21 cellular contexts compared by ENCODE assay signal in the genomic region with DNA sequence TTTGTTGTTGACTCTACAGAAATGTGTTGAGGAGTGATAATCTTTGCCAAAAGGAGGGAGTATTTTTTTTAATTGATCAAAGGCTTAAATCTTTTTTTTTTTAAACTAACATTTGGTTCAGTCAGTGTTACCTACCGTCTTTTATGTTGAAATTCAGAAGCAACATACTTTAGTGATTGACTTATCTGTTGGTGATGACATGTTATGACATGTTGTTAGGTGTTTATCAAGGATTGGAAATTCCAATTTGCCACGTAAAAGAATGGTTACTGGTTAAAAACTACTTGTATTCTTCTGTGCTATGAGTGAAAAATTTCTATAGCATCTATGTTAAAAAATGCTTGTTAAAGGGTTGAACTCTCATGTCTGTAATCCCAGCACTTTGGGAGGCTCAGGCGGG.
A peak's percentile ranks its signal among the peaks of the same experiment; 100 is the strongest.
DNase-seq lines count a peak whose midpoint lies in the region; ATAC-seq, FAIRE-seq and TF ChIP-seq lines count a peak whose summit lies in the region.
"Had no signal": no experiment of that assay in that cellular context is flagged by ENCODE, and none has a peak within 500 bp of the region (broad histone marks: within the 10 kb centered on the region; RNA-seq: fewer than 3 reads in every experiment).

No MANE protein-coding gene starts in this region.

- no peak for DNase-seq in CD8-positive, alpha-beta T cell
- DNase-seq in bronchial epithelial cell (ENCODE audit: low read depth): peak; percentile 93
- DNase-seq in naive thymus-derived CD8-positive, alpha-beta T cell: no peak
- DNase-seq in HAP-1 (ENCODE audit: low spot score in 2 of 2): no peak
- DNase-seq in GM20000 (ENCODE audit: low spot score): no peak
- DNase-seq: activated CD4-positive, alpha-beta T cell treated with anti-CD3 and anti-CD28 coated beads for 4 hours; cortex of kidney; glutamatergic neuron; H9; NCI-H1105; NCI-H2081; NCI-H446 treated with DMSO at 0.1 percent for 48 hours; posterior cingulate gyrus; uterus had no signal

- H3K27me3 ChIP-seq in CD8-positive, alpha-beta T cell (ENCODE audit: insufficient read depth, low read length): no peaks in the 10 kb centered on the region
- H3K27me3 ChIP-seq in Loucy (ENCODE audit: insufficient read depth, low read length, poor library complexity, severe bottlenecking): no peaks in the 10 kb centered on the region
- no peaks in the 10 kb centered on the region for H3K27me3 ChIP-seq in bronchial epithelial cell (ENCODE audit: control insufficient read depth, insufficient read depth, low read length)
- no peaks in the 10 kb centered on the region for H3K27me3 ChIP-seq in HAP-1 (ENCODE audit: low read depth)
- H3K27me3 ChIP-seq: suprapubic skin, uterus had no signal

- H3K36me3 Mint-ChIP-seq in CD8-positive, alpha-beta T cell: no peaks in the 10 kb centered on the region
- peaks cover 0 to 2% (median 0%) of the 10 kb centered on the region in 3 donors for H3K36me3 Mint-ChIP-seq in naive thymus-derived CD8-positive, alpha-beta T cell
- H3K36me3 Mint-ChIP-seq: natural killer cell treated with Interleukin-12 subunit alpha and Interleukin-12 subunit beta and Interleukin-15 and Interleukin-18, amount 100 ng/mL, for 72 hours had no signal

- peak overlapping the region; percentile 61 for H3K4me3 Mint-ChIP-seq in CD8-positive, alpha-beta T cell
- H3K4me3 Mint-ChIP-seq in naive thymus-derived CD8-positive, alpha-beta T cell: peak overlapping the region in 7 of 10 donors; percentile 1 to 49 (median 38)
- H3K4me3 Mint-ChIP-seq: activated T-helper 1 cell treated with anti-CD3 and anti-CD28 coated beads, Interleukin-12 subunit alpha, Interleukin-12 subunit beta, Interleukin-2, Interleukin-4 antibody, amounts not matched to agents 30 ng/mL and 10 ng/mL and 1 ng/mL, durations not matched to agents 14 hours and 24 hours and 36 hours; H9; natural killer cell treated with Interleukin-12 subunit alpha and Interleukin-12 subunit beta and Interleukin-15 and Interleukin-18, amount 100 ng/mL, for 72 hours; T-helper 1 cell treated with Interleukin-12 subunit alpha and Interleukin-12 subunit beta and Interleukin-4 antibody, amounts not matched to agents 30 μg/mL and 1 μg/mL, for 36 hours had no signal

- no peak overlapping the region for H3K27ac Mint-ChIP-seq in CD8-positive, alpha-beta T cell
- H3K27ac Mint-ChIP-seq in naive thymus-derived CD8-positive, alpha-beta T cell: no peak overlapping the region
- H3K27ac Mint-ChIP-seq: activated T-helper 1 cell treated with anti-CD3 and anti-CD28 coated beads, Interleukin-12 subunit alpha, Interleukin-12 subunit beta, Interleukin-2, Interleukin-4 antibody, amounts not matched to agents 30 ng/mL and 10 ng/mL and 1 ng/mL, durations not matched to agents 14 hours and 24 hours and 36 hours; H9; natural killer cell treated with Interleukin-12 subunit alpha and Interleukin-12 subunit beta and Interleukin-15 and Interleukin-18, amount 100 ng/mL, for 72 hours; T-helper 1 cell treated with Interleukin-12 subunit alpha and Interleukin-12 subunit beta and Interleukin-4 antibody, amounts not matched to agents 30 μg/mL and 1 μg/mL, for 36 hours had no signal

- H3K4me1 Mint-ChIP-seq in CD8-positive, alpha-beta T cell (ENCODE audit: low read depth): peaks cover 11% of the 10 kb centered on the region
- peaks cover 6 to 13% (median 7%) of the 10 kb centered on the region in 4 donors for H3K4me1 Mint-ChIP-seq in naive thymus-derived CD8-positive, alpha-beta T cell

- no peaks in the 10 kb centered on the region for H3K79me2 ChIP-seq in Loucy (ENCODE audit: insufficient read depth, low read length)

- intact Hi-C loops in CD8-positive, alpha-beta T cell (cut with DNase I, micrococcal nuclease): no loop called here

- no peak for TF ChIP-seq CTCF in CD8-positive, alpha-beta T cell (IDR thresholded peaks at IDR 0.05)
- TF ChIP-seq CTCF in Loucy (conservative IDR thresholded peaks at IDR 0.05; ENCODE audit: low read length) (no peak), bronchial epithelial cell (IDR thresholded peaks at IDR 0.05; ENCODE audit: insufficient read depth, low read length, severe bottlenecking) (no peak), GM20000 (IDR thresholded peaks at IDR 0.05; ENCODE audit: extremely low read depth, missing control alignments) (no peak)

- H3K4me2 ChIP-seq in Loucy (ENCODE audit: low read depth, low read length, poor library complexity, severe bottlenecking): peak overlapping the region; percentile 33

- no peaks in the 10 kb centered on the region for H3K9me2 ChIP-seq in Loucy (replicated peaks; ENCODE audit: low read depth, low read length)

- H4K20me1 ChIP-seq in Loucy (ENCODE audit: insufficient read depth, low read length, poor library complexity, severe bottlenecking): no peaks in the 10 kb centered on the region

- no peaks in the 10 kb centered on the region for H3K4me1 ChIP-seq in CD8-positive, alpha-beta T cell (ENCODE audit: insufficient read depth, low read length)
- H3K4me1 ChIP-seq in Loucy (ENCODE audit: insufficient read depth, low read length, poor library complexity, severe bottlenecking): peaks cover 3% of the 10 kb centered on the region
- no peaks in the 10 kb centered on the region for H3K4me1 ChIP-seq in HAP-1
- H3K4me1 ChIP-seq: uterus had no signal

- no peaks in the 10 kb centered on the region for H3K9me3 Mint-ChIP-seq in CD8-positive, alpha-beta T cell
- H3K9me3 Mint-ChIP-seq in naive thymus-derived CD8-positive, alpha-beta T cell: no peaks in the 10 kb centered on the region
- H3K9me3 Mint-ChIP-seq: activated naive CD4-positive, alpha-beta T cell treated with anti-CD3 and anti-CD28 coated beads, Interleukin-2, amount 50 U/mL, for 72 hours; activated T-helper 1 cell treated with anti-CD3 and anti-CD28 coated beads, Interleukin-12 subunit alpha, Interleukin-12 subunit beta, Interleukin-2, Interleukin-4 antibody, amounts not matched to agents 30 ng/mL and 10 ng/mL and 1 ng/mL, durations not matched to agents 14 hours and 24 hours and 36 hours; H9; natural killer cell treated with Interleukin-12 subunit alpha and Interleukin-12 subunit beta and Interleukin-15 and Interleukin-18, amount 100 ng/mL, for 72 hours; T-helper 1 cell treated with Interleukin-12 subunit alpha and Interleukin-12 subunit beta and Interleukin-4 antibody, amounts not matched to agents 30 μg/mL and 1 μg/mL, for 36 hours had no signal

- no peak for FAIRE-seq in bronchial epithelial cell (lab: Jason Lieb, UNC)

- no peak overlapping the region for H3K4me3 ChIP-seq in CD8-positive, alpha-beta T cell (ENCODE audit: low read depth, low read length)
- H3K4me3 ChIP-seq in Loucy (ENCODE audit: low read length, poor library complexity, severe bottlenecking): peak overlapping the region; percentile 33
- H3K4me3 ChIP-seq in bronchial epithelial cell (ENCODE audit: low read depth, low read length): no peak overlapping the region
- H3K4me3 ChIP-seq in HAP-1: no peak overlapping the region
- H3K4me3 ChIP-seq: suprapubic skin, uterus had no signal

- no peaks in the 10 kb centered on the region for H3K9me3 ChIP-seq in CD8-positive, alpha-beta T cell (ENCODE audit: low read length)
- H3K9me3 ChIP-seq in Loucy (ENCODE audit: insufficient read depth, low read depth, low read length): no peaks in the 10 kb centered on the region
- no peaks in the 10 kb centered on the region for H3K9me3 ChIP-seq in HAP-1
- H3K9me3 ChIP-seq: suprapubic skin, uterus had no signal

- in situ Hi-C loops in HAP-1 (cut with MboI; ENCODE audit: low sequenced_read_pairs): no loop called here

- CTCF ChIA-PET in CD8-positive, alpha-beta T cell (lab: Charles Lee): no interaction called here

- no peaks in the 10 kb centered on the region for H3K36me3 ChIP-seq in CD8-positive, alpha-beta T cell (ENCODE audit: insufficient read depth, low read length)
- no peaks in the 10 kb centered on the region for H3K36me3 ChIP-seq in Loucy (ENCODE audit: insufficient read depth, low read length)
- no peaks in the 10 kb centered on the region for H3K36me3 ChIP-seq in bronchial epithelial cell (ENCODE audit: control insufficient read depth, insufficient read depth, low read length)
- H3K36me3 ChIP-seq in HAP-1 (replicated peaks): no peaks in the 10 kb centered on the region
- H3K36me3 ChIP-seq: suprapubic skin, uterus had no signal

- H3K27ac ChIP-seq in CD8-positive, alpha-beta T cell (ENCODE audit: low read depth, low read length): no peak overlapping the region
- H3K27ac ChIP-seq: suprapubic skin had no signal

- POLR2A ChIA-PET in CD8-positive, alpha-beta T cell (lab: Charles Lee): no interaction called here
- POLR2A ChIA-PET in naive thymus-derived CD8-positive, alpha-beta T cell (lab: Charles Lee): no interaction called here

- H2AFZ ChIP-seq in Loucy (ENCODE audit: low read length): peak overlapping the region; percentile 67

- no peaks in the 10 kb centered on the region for H3F3A ChIP-seq in Loucy (ENCODE audit: low read depth)

- no peak for ATAC-seq in CD8-positive, alpha-beta T cell
- ATAC-seq in naive thymus-derived CD8-positive, alpha-beta T cell: no peak
- ATAC-seq in HG03159 (IDR thresholded peaks at IDR 0.05; ENCODE audit: unreplicated experiment): no peak
- ATAC-seq: activated naive CD4-positive, alpha-beta T cell treated with anti-CD3 and anti-CD28 coated beads, Interleukin-2, amount 50 U/mL, for 72 hours; natural killer cell treated with Interleukin-12 subunit alpha and Interleukin-12 subunit beta and Interleukin-15 and Interleukin-18, amount 100 ng/mL, for 72 hours had no signal

- H3K27me3 Mint-ChIP-seq in CD8-positive, alpha-beta T cell (ENCODE audit: low read depth): peaks cover 6% of the 10 kb centered on the region
- peaks cover 0 to 14% (median 3%) of the 10 kb centered on the region in 5 donors for H3K27me3 Mint-ChIP-seq in naive thymus-derived CD8-positive, alpha-beta T cell

- H3K9ac ChIP-seq in Loucy (ENCODE audit: low read depth, low read length, poor library complexity, severe bottlenecking): no peak overlapping the region
